ENCODE assay signal across 8 cellular contexts in the genomic region with DNA sequence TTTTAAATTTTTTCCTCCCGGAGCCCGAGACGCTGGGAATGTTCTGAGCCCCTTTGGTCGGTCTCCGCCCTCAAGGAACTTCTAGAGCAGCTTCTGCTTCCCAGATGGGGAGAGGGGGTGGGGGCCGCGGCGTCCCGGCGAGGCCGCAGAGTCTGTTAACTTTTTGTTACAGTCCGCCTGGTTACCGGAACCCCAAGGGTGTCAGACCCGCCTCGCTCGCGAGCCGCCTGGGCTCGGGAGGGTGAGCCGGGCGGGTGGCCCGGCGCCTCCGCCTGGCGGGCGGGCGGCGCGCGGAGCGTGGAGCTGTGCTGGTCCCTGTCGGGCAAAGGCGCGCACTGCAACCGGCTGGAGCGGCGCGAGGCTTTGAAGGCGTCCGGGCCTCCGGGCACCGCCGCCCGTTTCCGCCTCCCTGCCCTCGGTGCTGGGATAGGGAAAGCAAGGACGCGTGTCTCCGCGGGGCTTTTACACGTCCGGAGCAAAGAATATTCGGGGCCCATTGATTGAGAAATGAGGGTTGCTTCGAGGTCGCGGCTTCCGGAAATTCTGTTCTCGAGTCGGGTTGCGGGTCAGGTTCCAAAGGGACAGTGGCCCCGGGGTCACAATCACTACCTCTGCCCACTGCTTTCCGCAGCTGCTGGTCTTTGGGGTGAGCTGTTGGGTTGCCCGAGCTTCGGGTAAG. TPM values are rescaled to one million over a fixed set of nuclear protein-coding genes. Genes with fewer than 3 reads are reported as not detected.
DNase-seq lines count a peak whose midpoint lies in the region; ATAC-seq, FAIRE-seq and TF ChIP-seq lines count a peak whose summit lies in the region.

No MANE protein-coding gene starts in this region.

- H3K36me3 ChIP-seq in Caco-2 (ENCODE audit: control insufficient read depth, insufficient read depth, low read length) (no peaks in the 10 kb centered on the region), IMR-90 (ENCODE audit: control insufficient read depth, insufficient read depth, low read length) (peaks cover 3% of the 10 kb centered on the region), GM12878 (ENCODE audit: control insufficient read depth in 2 of 2, insufficient read depth in 2 of 2, low read length in 1 of 2) (no peaks in the 10 kb centered on the region), iPS DF 6.9 (ENCODE audit: control insufficient read depth, insufficient read depth, low read length) (no peaks in the 10 kb centered on the region), sigmoid colon (no peaks in the 10 kb centered on the region)

- no peak overlapping the region for H4K91ac ChIP-seq in IMR-90 (ENCODE audit: insufficient read depth, low read depth, low read length)

- peaks cover 7% of the 10 kb centered on the region for H3K27me3 Mint-ChIP-seq in Caco-2 (ENCODE audit: insufficient read depth, unreplicated experiment)

- H3K36me3 Mint-ChIP-seq in Caco-2 (ENCODE audit: insufficient read depth, unreplicated experiment) = peaks cover 8% of the 10 kb centered on the region

- peak overlapping the region; percentile 95 for H3K23ac ChIP-seq in IMR-90 (ENCODE audit: low read depth, low read length)

- H2BK20ac ChIP-seq in IMR-90 (ENCODE audit: low read depth, low read length) = no peak overlapping the region

- peak overlapping the region; percentile 57 for H3K4me3 ChIP-seq in Caco-2 (ENCODE audit: low read depth, low read length)
- peak overlapping the region; percentile 95 for H3K4me3 ChIP-seq in IMR-90 (ENCODE audit: insufficient read depth, low read depth, low read length)
- peak overlapping the region; percentile 56 for H3K4me3 ChIP-seq in GM12878
- peak overlapping the region; percentile 53; the same call in 1 of the 2 replicates for H3K4me3 ChIP-seq in iPS DF 6.9 (ENCODE audit: low read length)
- H3K4me3 ChIP-seq in sigmoid colon = peak overlapping the region; percentile 35 to 56 (median 50)

- H2AFZ ChIP-seq in IMR-90 (replicated peaks; ENCODE audit: low read length, poor library complexity) (peak overlapping the region; percentile 89), GM12878 (ENCODE audit: control insufficient read depth, low read depth, low read length) (no peak overlapping the region; the same call in 1 of the 2 replicates)

- H4K8ac ChIP-seq in IMR-90 (ENCODE audit: low read depth in 2 of 2, low read length in 2 of 2) = peak overlapping the region; percentile 44 to 55; a peak in 3 of 4 replicates

- CTCF ChIA-PET in Caco-2 (lab: Charles Lee) (interaction anchor here (0.6 to 1.7 kb wide), 2 partner anchors 704 to 1821 kb away, joined by 3 to 4 read pairs; no protein-coding TSS in a partner anchor), IMR-90 (lab: Yijun Ruan, JAX) (interaction anchor here (0.6 to 2.7 kb wide), 7 partner anchors 390 to 708 kb away, joined by 3 to 17 read pairs (median 4); no protein-coding TSS in a partner anchor), GM12878 (lab: Yijun Ruan, JAX) (interaction anchor here (1.9 kb wide), 1 partner anchor 706 kb away, joined by 6 read pairs; no protein-coding TSS in a partner anchor)

- DNase-seq in Caco-2 = peak; percentile 52 to 75
- peak; percentile 86 for DNase-seq in IMR-90
- peak; percentile 63 for DNase-seq in T-helper 22 cell (ENCODE audit: low read depth)
- no peak for DNase-seq in GM12878 (ENCODE audit: low read depth, low spot score)
- no peak for DNase-seq in iPS DF 6.9 (ENCODE audit: low read depth, low spot score)
- DNase-seq in sigmoid colon = peak; percentile 86
- DNase-seq in NCI-H510A treated with DMSO at 0.1 percent for 48 hours (lab: John Stamatoyannopoulos, UW) = no peak

- H4K20me1 ChIP-seq in IMR-90 (ENCODE audit: insufficient read depth, low read length) = peaks cover 18% of the 10 kb centered on the region; the same call in 1 of the 2 replicates
- no peaks in the 10 kb centered on the region for H4K20me1 ChIP-seq in GM12878 (ENCODE audit: control insufficient read depth, insufficient read depth)

- 3% methylated on average over 12 of the region's 64 CpGs; no CpG with 5 or more reads in 1 of the 2 experiments for WGBS in IMR-90 (ENCODE audit: extremely low coverage in 2 of 2, insufficient read length in 1 of 2), 2 experiments
- WGBS in GM12878 (ENCODE audit: insufficient coverage, insufficient replicate concordance, low lambda C conversion rate, missing lambda C conversion rate) = under 1% methylated on average over 48 of the region's 64 CpGs
- WGBS in iPS DF 6.9 (ENCODE audit: insufficient coverage, insufficient read length) = no CpG with 5 or more reads among the region's 64 CpGs
- 1% methylated on average over 64 of the region's 64 CpGs for WGBS in sigmoid colon, 2 donors

- peak overlapping the region; percentile 89 for H2BK120ac ChIP-seq in IMR-90 (ENCODE audit: low read depth, low read length)

- H3K27ac ChIP-seq in IMR-90 (ENCODE audit: insufficient read depth, low read length) = peak overlapping the region; percentile 92
- no peak overlapping the region for H3K27ac ChIP-seq in GM12878 (ENCODE audit: control insufficient read depth, insufficient read depth)
- H3K27ac ChIP-seq in iPS DF 6.9 (ENCODE audit: low read length) = no peak overlapping the region
- H3K27ac ChIP-seq in sigmoid colon = peak overlapping the region; percentile 46 to 80 (median 66)

- H2BK5ac ChIP-seq in IMR-90 (ENCODE audit: low read depth, low read length, poor library complexity, severe bottlenecking) = peak overlapping the region; percentile 81

- peak overlapping the region; percentile 88; the same call in 1 of the 2 replicates for H3K18ac ChIP-seq in IMR-90 (ENCODE audit: low read depth, low read length)

- BruUV-seq in Caco-2 (replicated peaks; lab: Mats Ljungman, UMichigan) (no TSS peak), IMR-90 (replicated peaks; lab: Mats Ljungman, UMichigan) (no TSS peak), GM12878 (replicated peaks; lab: Mats Ljungman, UMichigan) (no TSS peak)

- in situ Hi-C loops in IMR-90 (cut with MboI; ENCODE audit: low sequenced_read_pairs) = loop anchor here (5.0 to 10.0 kb wide), 3 partner anchors 238 to 965 kb away; partner anchors contain the start of gene COX10
- in situ Hi-C loops in GM12878 (cut with MboI) = no loop called here

- H3K14ac ChIP-seq in IMR-90 (replicated peaks; ENCODE audit: low read depth, low read length) = peak overlapping the region; percentile 87

- no peaks in the 10 kb centered on the region for H3K4me1 ChIP-seq in Caco-2
- peaks cover 8% of the 10 kb centered on the region for H3K4me1 ChIP-seq in IMR-90 (ENCODE audit: control insufficient read depth, insufficient read depth, low read length)
- no peaks in the 10 kb centered on the region; the same call in 1 of the 2 replicates for H3K4me1 ChIP-seq in GM12878 (ENCODE audit: control insufficient read depth, insufficient read depth, low read length)
- H3K4me1 ChIP-seq in iPS DF 6.9 (ENCODE audit: control insufficient read depth, insufficient read depth, low read length) = peaks cover 7% of the 10 kb centered on the region; the same call in 1 of the 2 replicates
- peaks cover 0 to 55% (median 50%) of the 10 kb centered on the region in 4 donors for H3K4me1 ChIP-seq in sigmoid colon

- H2AK9ac ChIP-seq in IMR-90 (replicated peaks; ENCODE audit: low read depth, low read length, poor library complexity) = peak overlapping the region; percentile 53

- no peaks in the 10 kb centered on the region for H3K4me1 Mint-ChIP-seq in Caco-2 (ENCODE audit: low read depth, unreplicated experiment)

- H3K4me2 ChIP-seq in IMR-90 (ENCODE audit: low read depth, low read length) (peak overlapping the region; percentile 94), GM12878 (ENCODE audit: control insufficient read depth, insufficient read depth) (peak overlapping the region; percentile 79)

- H3K4ac ChIP-seq in IMR-90 (ENCODE audit: low read depth, low read length) = peak overlapping the region; percentile 93

- TF ChIP-seq POLR2A in IMR-90 (IDR thresholded peaks at IDR 0.05; ENCODE audit: low read depth, low read length) (no peak; the same call in 1 of the 2 replicates), GM12878 (IDR thresholded peaks at IDR 0.05; ENCODE audit: low read depth, low read length) (no peak), sigmoid colon (IDR thresholded peaks at IDR 0.05) (no peak)

- peak overlapping the region; percentile 36 for H4K5ac ChIP-seq in IMR-90 (ENCODE audit: low read depth, low read length)

- no peaks in the 10 kb centered on the region for H3K9me3 Mint-ChIP-seq in Caco-2 (ENCODE audit: unreplicated experiment)

- H3K27ac Mint-ChIP-seq in Caco-2 (ENCODE audit: unreplicated experiment) = no peak overlapping the region

- TF ChIP-seq RAD21 in IMR-90 (IDR thresholded peaks at IDR 0.05; ENCODE audit: low read length) (peak; percentile 97), GM12878 (IDR thresholded peaks at IDR 0.05; ENCODE audit: insufficient read depth, low read depth, low read length) (peak; percentile 80)

- H3K9ac ChIP-seq in IMR-90 (ENCODE audit: low read depth, low read length) (peak overlapping the region; percentile 96), GM12878 (ENCODE audit: control insufficient read depth, insufficient read depth, low read length) (0 out of 2 replicates have a peak overlapping the region, but pooled peaks have one; percentile 21)

- peaks cover 12 to 33% of the 10 kb centered on the region in 2 experiments for H3K79me1 ChIP-seq in IMR-90 (ENCODE audit: low read depth in 1 of 2, low read length in 2 of 2)

- dilution Hi-C loops in IMR-90 (cut with HindIII; ENCODE audit: low sequenced_read_pairs, unreplicated experiment) = no loop called here

- RAD21 ChIA-PET in GM12878 (lab: Charles Lee; ENCODE audit: unreplicated experiment) = interaction anchor here (1.0 kb wide), 1 partner anchor 704 kb away, joined by 4 read pairs; no protein-coding TSS in a partner anchor

- peak overlapping the region; percentile 79 for H3K4me3 Mint-ChIP-seq in Caco-2 (ENCODE audit: unreplicated experiment)

- H3K9me3 ChIP-seq in Caco-2 (no peaks in the 10 kb centered on the region), IMR-90 (ENCODE audit: control insufficient read depth, insufficient read depth, low read length) (no peaks in the 10 kb centered on the region), GM12878 (replicated peaks; ENCODE audit: control insufficient read depth, insufficient read depth, low read length) (peaks cover 3% of the 10 kb centered on the region; the same call in 1 of the 3 replicates), iPS DF 6.9 (ENCODE audit: control insufficient read depth, insufficient read depth, low read length) (no peaks in the 10 kb centered on the region), sigmoid colon (no peaks in the 10 kb centered on the region)

- H3K9me1 ChIP-seq in IMR-90 (ENCODE audit: insufficient read depth, low read length) = peaks cover 8% of the 10 kb centered on the region; the same call in 1 of the 2 replicates

- SMC1A ChIA-PET in GM12878 (lab: Charles Lee; ENCODE audit: uncharacterized antibody, unreplicated experiment) = interaction anchor here (0.5 kb wide), 1 partner anchor 1056 kb away, joined by 3 read pairs; no protein-coding TSS in a partner anchor

- intact Hi-C loops in Caco-2 (cut with micrococcal nuclease; ENCODE audit: unreplicated experiment) = loop anchor here (1.0 to 10.0 kb wide), 2 partner anchors 72 to 705 kb away; no protein-coding TSS in a partner anchor
- intact Hi-C loops in IMR-90 (cut with micrococcal nuclease) = loop anchor here (1.0 to 5.0 kb wide), 5 partner anchors 624 to 1188 kb away; no protein-coding TSS in a partner anchor
- intact Hi-C loops in GM12878 (cut with micrococcal nuclease; ENCODE audit: unreplicated experiment) = loop anchor here (1.0 kb wide), 1 partner anchor 708 kb away; no protein-coding TSS in a partner anchor
- intact Hi-C loops in sigmoid colon (cut with DNase I) = loop anchor here (2.0 to 10.0 kb wide), 3 partner anchors 708 to 1278 kb away; no protein-coding TSS in a partner anchor

- no peak for FAIRE-seq in GM12878 (lab: Jason Lieb, UNC)

- H3K27me3 ChIP-seq in Caco-2 (replicated peaks; ENCODE audit: control insufficient read depth, insufficient read depth, low read length) (no peaks in the 10 kb centered on the region), IMR-90 (ENCODE audit: control insufficient read depth, insufficient read depth, low read length) (no peaks in the 10 kb centered on the region), GM12878 (replicated peaks in 1 of 2; ENCODE audit: control insufficient read depth in 2 of 2, insufficient read depth in 2 of 2, low read length in 1 of 2) (peaks cover 7 to 30% of the 10 kb centered on the region in 2 experiments), iPS DF 6.9 (ENCODE audit: control insufficient read depth, insufficient read depth, low read length) (peaks cover 59% of the 10 kb centered on the region), sigmoid colon (peaks cover 69 to 100% (median 87%) of the 10 kb centered on the region in 3 donors)

- TF ChIP-seq EP300 in GM12878 (IDR thresholded peaks at IDR 0.05; ENCODE audit: borderline replicate concordance in 1 of 2, control insufficient read depth in 1 of 2, low read depth in 2 of 2, low read length in 2 of 2) = no peak
- TF ChIP-seq EP300 in sigmoid colon (IDR thresholded peaks at IDR 0.05) = no peak

- H3K56ac ChIP-seq in IMR-90 (ENCODE audit: extremely low read depth, insufficient read depth, low read length) = peak overlapping the region; percentile 88

- peak; percentile 53 for ATAC-seq in GM21367 (IDR thresholded peaks at IDR 0.05; ENCODE audit: unreplicated experiment)
- peak; percentile 56 for ATAC-seq in IMR-90 (ENCODE audit: low read depth)
- peak; percentile 93 for ATAC-seq in GM12878

- peak; percentile 45 to 50 for TF ChIP-seq CTCF in Caco-2 (IDR thresholded peaks at IDR 0.05; ENCODE audit: insufficient read depth in 1 of 2, low read depth in 1 of 2, low read length in 1 of 2, severe bottlenecking in 1 of 2, unreplicated experiment in 1 of 2)
- peak; percentile 98 for TF ChIP-seq CTCF in IMR-90 (conservative IDR thresholded peaks at IDR 0.05; ENCODE audit: low read depth, low read length)
- peak; percentile 52 to 82 (median 78); a peak in 5 of 6 replicates for TF ChIP-seq CTCF in GM12878 (IDR thresholded peaks at IDR 0.05 in 2 of 3, conservative IDR thresholded peaks at IDR 0.05 in 1 of 3; ENCODE audit: control insufficient read depth in 2 of 3, extremely low read depth in 1 of 3, insufficient read depth in 1 of 3, low read depth in 3 of 3, low read length in 3 of 3)
- TF ChIP-seq CTCF in sigmoid colon (IDR thresholded peaks at IDR 0.05) = peak; percentile 25 to 96 (median 37)

- POLR2A ChIA-PET in Caco-2 (lab: Charles Lee) = no interaction called here
- POLR2A ChIA-PET in IMR-90 (lab: Charles Lee; ENCODE audit: unreplicated experiment) = interaction anchor here (0.6 kb wide), 1 partner anchor 443 kb away, joined by 3 read pairs; no protein-coding TSS in a partner anchor
- POLR2A ChIA-PET in GM12878 (lab: Charles Lee) = no interaction called here

- H2BK15ac ChIP-seq in IMR-90 (ENCODE audit: low read depth, low read length) = peak overlapping the region; percentile 77; the same call in 1 of the 3 replicates

- H3K79me2 ChIP-seq in GM12878 (ENCODE audit: control insufficient read depth, insufficient read depth, low read length) = no peaks in the 10 kb centered on the region

- peak overlapping the region; percentile 77; the same call in 1 of the 2 replicates for H2AK5ac ChIP-seq in IMR-90 (ENCODE audit: low read depth, low read length)

RNA-seq across cellular contexts. Expression of gene HS3ST3B1, which starts 1.7 kb away (rescaled TPM):
- total RNA-seq in Caco-2 (2022) = 1.8 and 1.9 TPM in 2 replicates
- total RNA-seq in IMR-90 (2012; rRNA removed) = 4.3 and 5.8 TPM in 2 replicates
- polyA plus RNA-seq in IMR-90 (2012; rRNA removed) = 2.8 and 3.1 TPM in 2 replicates
- 2.3 and 3.8 TPM in 2 replicates for polyA plus RNA-seq in IMR-90 (2012; cell fraction: cytosol; rRNA removed)
- polyA plus RNA-seq in IMR-90 (2012; cell fraction: nucleus; rRNA removed; ENCODE audit: low replicate concordance) = 3.9 and 6.0 TPM in 2 replicates
- not detected in 2 replicates for total RNA-seq in GM12878 (2013; cell fraction: nucleolus; rRNA removed)
- total RNA-seq in GM12878 (2014; rRNA removed) = 0.06 and 0.11 TPM in 2 replicates
- total RNA-seq in GM12878 (2014; rRNA removed; fragmentation: Illumina TruSeq; extraction: Trizol) = 0.04 and 0.05 TPM in 2 replicates
- total RNA-seq in GM12878 (2021) = 0.11 and 0.13 TPM in 2 replicates
- polyA plus RNA-seq in GM12878 (2011; ENCODE audit: low read depth) = 0.09 TPM
- polyA plus RNA-seq in GM12878 (2011; rRNA removed) = 0.03 TPM in 1 of 2 replicates, not detected in the other
- not detected in 2 replicates for polyA plus RNA-seq in GM12878 (2011; cell fraction: cytosol; rRNA removed)
- 0.07 TPM in 1 of 2 replicates, not detected in the other for polyA plus RNA-seq in GM12878 (2011; cell fraction: nucleus; rRNA removed)
- polyA plus RNA-seq in GM12878 (2012) = 0.14 and 0.16 TPM in 2 replicates
- 0.03 TPM in 1 of 2 replicates, not detected in the other for polyA plus RNA-seq in GM12878 (2014; fragmentation: Illumina TruSeq; extraction: Trizol)
- polyA plus RNA-seq in GM12878 (2014; fragmentation: Nextera tagmentation; extraction: Ambion mirVana) = under 1 TPM in 1 of 2 experiments, not detected in 1; 0.04 TPM
- 0.14 TPM in 1 of 2 replicates, not detected in the other for polyA plus RNA-seq in GM12878 (2014; rRNA removed)
- polyA plus RNA-seq in GM12878 (2016; fragmentation: Nextera tagmentation; extraction: Ambion mirVana) = under 1 TPM in 1 of 2 experiments, not detected in 1; 0.08 TPM
- not detected in 2 replicates for polyA minus RNA-seq in GM12878 (2011; rRNA and poly(A)+ RNA removed)
- polyA minus RNA-seq in GM12878 (2011; cell fraction: cytosol; rRNA and poly(A)+ RNA removed) = not detected in 2 replicates
- 0.10 TPM in 1 of 2 replicates, not detected in the other for polyA minus RNA-seq in GM12878 (2011; cell fraction: nucleus; rRNA and poly(A)+ RNA removed)
- total RNA-seq in sigmoid colon = 1 to 10 TPM in 3 of 4 donors, under 1 TPM in 1; 0.66 to 1.8 (median 1.1) TPM
- 1 to 10 TPM in 1 of 3 donors, under 1 TPM in 2; 0.46 to 3.0 (median 0.60) TPM for polyA plus RNA-seq in sigmoid colon

Comparison
In these comparisons a context has a peak if more than half of its experiments do, and no peak if none do; other contexts are left out.
1. DNase-seq: peak in Caco-2 (2 of 2), IMR-90 (single experiment), T-helper 22 cell (single experiment) and sigmoid colon (single experiment); none in GM12878 (single experiment), iPS DF 6.9 (single experiment) and NCI-H510A treated with DMSO at 0.1 percent for 48 hours (single experiment).
2. CTCF ChIP-seq: peak in every context shown above with its lines; median percentile 98 in IMR-90; 78 in GM12878; 48 in Caco-2; 37 in sigmoid colon.
3. H3K27ac ChIP-seq: peak in IMR-90 (single experiment) and sigmoid colon (4 of 4); none in GM12878 (single experiment) and iPS DF 6.9 (single experiment).
4. Peak in every context shown above with its lines, with median percentiles within 50 percentile points of each other: H3K4me3 ChIP-seq and ATAC-seq.